21 cellular contexts compared by ENCODE assay signal in the genomic region with DNA sequence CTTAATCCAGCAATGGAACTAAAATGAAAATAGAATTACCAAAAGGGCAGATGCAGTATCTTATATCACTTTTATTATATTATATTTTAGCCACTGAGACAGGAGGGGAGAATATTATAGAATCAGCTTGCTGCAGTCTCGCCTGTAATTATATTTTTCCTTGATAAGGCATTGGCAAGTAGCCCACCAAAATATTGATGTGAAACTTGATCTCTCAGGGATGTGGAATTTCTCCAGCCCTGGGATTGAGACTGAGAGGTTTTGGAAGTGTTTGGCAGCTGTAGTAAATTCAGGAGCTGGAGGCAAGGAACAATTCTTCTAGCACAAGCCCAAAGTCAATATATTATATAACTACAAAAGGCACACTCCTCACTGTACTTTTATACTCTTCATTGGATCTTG.
DNase-seq lines count a peak whose midpoint lies in the region; ATAC-seq and TF ChIP-seq lines count a peak whose summit lies in the region.
"Had no signal": no experiment of that assay in that cellular context is flagged by ENCODE, and none has a peak within 500 bp of the region (broad histone marks: within the 10 kb centered on the region; RNA-seq: fewer than 3 reads in every experiment).

No MANE protein-coding gene starts in this region.

- no peak overlapping the region for H3K27ac Mint-ChIP-seq in HFFc6
- H3K27ac Mint-ChIP-seq: activated naive CD8-positive, alpha-beta T cell; natural killer cell treated with Interleukin-12 subunit alpha and Interleukin-12 subunit beta and Interleukin-15 and Interleukin-18, amount 100 ng/mL, for 72 hours; T-helper 2 cell treated with Interferon-gamma antibody and Interleukin-4, amounts not matched to agents 5 μg/mL and 100 μg/mL, for 36 hours had no signal

- no peaks in the 10 kb centered on the region for H3K4me1 ChIP-seq in fibroblast of lung (ENCODE audit: control insufficient read depth, extremely low read depth, insufficient read depth, low read length)
- H3K4me1 ChIP-seq in uterus = peaks cover 0 to 15% of the 10 kb centered on the region in 2 donors
- H3K4me1 ChIP-seq: A549, left lung, right atrium auricular region had no signal

- no peaks in the 10 kb centered on the region for H4K20me1 ChIP-seq in fibroblast of lung (ENCODE audit: control insufficient read depth, extremely low read depth, insufficient read depth, low read length)

- H3K27ac ChIP-seq in fibroblast of lung (ENCODE audit: insufficient read depth, low read length) = no peak overlapping the region
- H3K27ac ChIP-seq in uterus = peak overlapping the region; percentile 49 to 58
- H3K27ac ChIP-seq: A549, epithelial cell of prostate, left lung, right atrium auricular region, transverse colon had no signal

- no peak overlapping the region for H3K9ac ChIP-seq in fibroblast of lung (ENCODE audit: insufficient read depth, low read length)

- peak; percentile 5 to 13 for DNase-seq in NCI-H2081 (lab: John Stamatoyannopoulos, UW)
- no peak for DNase-seq in NCI-H2081 treated with DMSO at 0.1 percent for 48 hours (lab: John Stamatoyannopoulos, UW)
- DNase-seq in NCI-H748 treated with DMSO at 0.1 percent for 48 hours (lab: John Stamatoyannopoulos, UW) = peak; percentile 9
- peak; percentile 54 to 71 for DNase-seq in fibroblast of lung (ENCODE audit: low read depth in 2 of 2)
- DNase-seq in uterus = no peak
- no peak for DNase-seq in NCI-H526 (lab: John Stamatoyannopoulos, UW)
- no peak for DNase-seq in HFFc6
- DNase-seq: cerebellar nuclear complex, hypothalamus, left lung, MV-4-11, NCI-H526 treated with DMSO at 0.1 percent for 48 hours, transverse colon had no signal

- no peaks in the 10 kb centered on the region for H3K36me3 ChIP-seq in fibroblast of lung (ENCODE audit: control insufficient read depth, insufficient read depth, low read length)
- no peaks in the 10 kb centered on the region for H3K36me3 ChIP-seq in uterus
- H3K36me3 ChIP-seq: left lung, right atrium auricular region, transverse colon had no signal

- no peaks in the 10 kb centered on the region for H3K27me3 ChIP-seq in fibroblast of lung (ENCODE audit: control insufficient read depth, insufficient read depth, low read length)
- no peaks in the 10 kb centered on the region for H3K27me3 ChIP-seq in uterus
- H3K27me3 ChIP-seq: left lung, right atrium auricular region, transverse colon had no signal

- no peak overlapping the region for H3K4me2 ChIP-seq in fibroblast of lung (ENCODE audit: extremely low read depth, insufficient read depth, low read length)
- H3K4me2 ChIP-seq: A549 had no signal

- H3K9me3 Mint-ChIP-seq in HFFc6 = no peaks in the 10 kb centered on the region
- H3K9me3 Mint-ChIP-seq: natural killer cell treated with Interleukin-12 subunit alpha and Interleukin-12 subunit beta and Interleukin-15 and Interleukin-18, amount 100 ng/mL, for 72 hours; T-helper 2 cell treated with Interferon-gamma antibody and Interleukin-4, amounts not matched to agents 5 μg/mL and 100 μg/mL, for 36 hours had no signal

- H3K9me3 ChIP-seq in fibroblast of lung (ENCODE audit: control insufficient read depth, insufficient read depth, low read depth, low read length) (no peaks in the 10 kb centered on the region), uterus (no peaks in the 10 kb centered on the region)
- H3K9me3 ChIP-seq: A549, left lung, right atrium auricular region, transverse colon had no signal

- H3K4me3 Mint-ChIP-seq in HFFc6 = no peak overlapping the region
- H3K4me3 Mint-ChIP-seq: activated naive CD8-positive, alpha-beta T cell; natural killer cell treated with Interleukin-12 subunit alpha and Interleukin-12 subunit beta and Interleukin-15 and Interleukin-18, amount 100 ng/mL, for 72 hours; T-helper 2 cell treated with Interferon-gamma antibody and Interleukin-4, amounts not matched to agents 5 μg/mL and 100 μg/mL, for 36 hours had no signal

- H3K27me3 Mint-ChIP-seq in HFFc6 (ENCODE audit: insufficient read depth) = no peaks in the 10 kb centered on the region; the same call in 1 of the 2 replicates
- H3K27me3 Mint-ChIP-seq: natural killer cell treated with Interleukin-12 subunit alpha and Interleukin-12 subunit beta and Interleukin-15 and Interleukin-18, amount 100 ng/mL, for 72 hours had no signal

- no peak overlapping the region for H3K4me3 ChIP-seq in fibroblast of lung (replicated peaks in 1 of 4; ENCODE audit: control extremely low read depth in 1 of 4, insufficient read depth in 1 of 4, low read depth in 3 of 4, low read length in 4 of 4)
- H3K4me3 ChIP-seq in uterus = no peak overlapping the region
- H3K4me3 ChIP-seq: A549, left lung, right atrium auricular region, transverse colon had no signal

- intact Hi-C loops in uterus (cut with DNase I; ENCODE audit: low total_unique reads) = no loop called here

- H3K79me2 ChIP-seq in fibroblast of lung (ENCODE audit: control insufficient read depth, insufficient read depth, low read length) = no peaks in the 10 kb centered on the region

- ATAC-seq in GM21737 (IDR thresholded peaks at IDR 0.05; ENCODE audit: unreplicated experiment) = no peak
- ATAC-seq: A549; left lung; natural killer cell treated with Interleukin-12 subunit alpha and Interleukin-12 subunit beta and Interleukin-15 and Interleukin-18, amount 100 ng/mL, for 72 hours; Right ventricle myocardium inferior had no signal

- TF ChIP-seq CTCF in fibroblast of lung (conservative IDR thresholded peaks at IDR 0.05 in 1 of 2, IDR thresholded peaks at IDR 0.05 in 1 of 2; ENCODE audit: low read depth in 1 of 2, low read length in 2 of 2) (no peak), uterus (IDR thresholded peaks at IDR 0.05) (no peak), HFFc6 (IDR thresholded peaks at IDR 0.05) (no peak)

- no peak overlapping the region for H2AFZ ChIP-seq in fibroblast of lung (ENCODE audit: low read length)

- no peak for TF ChIP-seq POLR2A in uterus (IDR thresholded peaks at IDR 0.05)

- peaks cover 5% of the 10 kb centered on the region; the same call in 1 of the 2 replicates for H3K36me3 Mint-ChIP-seq in HFFc6 (ENCODE audit: low read depth)
- H3K36me3 Mint-ChIP-seq: activated naive CD8-positive, alpha-beta T cell; natural killer cell treated with Interleukin-12 subunit alpha and Interleukin-12 subunit beta and Interleukin-15 and Interleukin-18, amount 100 ng/mL, for 72 hours had no signal

- peaks cover 25% of the 10 kb centered on the region for H3K4me1 Mint-ChIP-seq in HFFc6 (ENCODE audit: low read depth)

Comparison
In these comparisons a context has a peak if more than half of its experiments do, and no peak if none do; other contexts are left out.
1. DNase-seq: peak in NCI-H2081 (2 of 2), NCI-H748 treated with DMSO at 0.1 percent for 48 hours (single experiment) and fibroblast of lung (2 of 2); none in NCI-H2081 treated with DMSO at 0.1 percent for 48 hours (single experiment), uterus (0 of 2), NCI-H526 (0 of 2) and HFFc6 (single experiment).